In genomic region chr3:112973325-112974177, GRCh38 we compare ENCODE assay signal across 8 cellular contexts. TPM values are rescaled to one million over a fixed set of nuclear protein-coding genes. Genes with fewer than 3 reads are reported as not detected.
A peak's percentile ranks its signal among the peaks of the same experiment; 100 is the strongest.
DNase-seq lines count a peak whose midpoint lies in the region; ATAC-seq, FAIRE-seq and TF ChIP-seq lines count a peak whose summit lies in the region.

No MANE protein-coding gene starts in this region.

- no peak for TF ChIP-seq CTCF in right lobe of liver (IDR thresholded peaks at IDR 0.05)
- TF ChIP-seq CTCF in HepG2 (CRISPR knock-in tag; IDR thresholded peaks at IDR 0.05), result no peak

- intact Hi-C loops in right lobe of liver (cut with DNase I) (no loop called here), HepG2 (cut with micrococcal nuclease; ENCODE audit: unreplicated experiment) (no loop called here)

- no peak for TF ChIP-seq POLR2A in right lobe of liver (IDR thresholded peaks at IDR 0.05)
- TF ChIP-seq POLR2A in HepG2 (IDR thresholded peaks at IDR 0.05; ENCODE audit: insufficient read depth in 1 of 2, low read depth in 2 of 2, low read length in 2 of 2), result no peak

- peak overlapping the region in 2 of 3 donors; percentile 1 to 15 for H3K4me3 ChIP-seq in right lobe of liver
- H3K4me3 ChIP-seq in HepG2 (replicated peaks in 1 of 3; ENCODE audit: insufficient read depth in 1 of 3, low read depth in 2 of 3, low read length in 3 of 3), result no peak overlapping the region

- no peak overlapping the region for H2AFZ ChIP-seq in HepG2 (ENCODE audit: low read length)

- TF ChIP-seq RAD21 in HepG2 (CRISPR knock-in tag; IDR thresholded peaks at IDR 0.05), result no peak

- TF ChIP-seq EP300 in HepG2 (IDR thresholded peaks at IDR 0.05; ENCODE audit: low read depth in 2 of 2, low read length in 2 of 2), result no peak
- no peak for TF ChIP-seq EP300 in HepG2 (CRISPR knock-in tag; IDR thresholded peaks at IDR 0.05; ENCODE audit: borderline replicate concordance)

- no peaks in the 10 kb centered on the region for H3K79me2 ChIP-seq in HepG2 (ENCODE audit: insufficient read depth, low read length)

- H3K36me3 ChIP-seq in right lobe of liver (no peaks in the 10 kb centered on the region), HepG2 (replicated peaks in 1 of 2; ENCODE audit: control insufficient read depth in 1 of 2, insufficient read depth in 2 of 2, low read length in 2 of 2) (no peaks in the 10 kb centered on the region)

- H3K27me3 ChIP-seq in right lobe of liver (no peaks in the 10 kb centered on the region), HepG2 (ENCODE audit: control insufficient read depth in 1 of 2, insufficient read depth in 2 of 2, low read length in 2 of 2) (peaks cover 0 to 5% of the 10 kb centered on the region in 2 experiments; a peak in 1 of 5 replicates)

- no TSS peak for BruUV-seq in HepG2 (replicated peaks; lab: Mats Ljungman, UMichigan)

- H3K9ac ChIP-seq in HepG2 (ENCODE audit: insufficient read depth, low read depth, low read length), result no peak overlapping the region

- H4K20me1 ChIP-seq in HepG2 (ENCODE audit: insufficient read depth, low read length), result no peaks in the 10 kb centered on the region

- CTCF ChIA-PET in HepG2 (lab: Yijun Ruan, JAX; ENCODE audit: low intra/inter-chr PET ratio, low total read pairs), result no interaction called here

- ATAC-seq in right lobe of liver, result peak; percentile 29 to 64 (median 60)
- ATAC-seq in HepG2, result no peak
- peak; percentile 86 for ATAC-seq in HG03342 (IDR thresholded peaks at IDR 0.05; ENCODE audit: unreplicated experiment)

- H3K27ac ChIP-seq in right lobe of liver (peak overlapping the region in 2 of 3 donors; percentile 21 to 37), HepG2 (ENCODE audit: extremely low read length, insufficient read depth, low read length) (no peak overlapping the region)

- H3K4me1 ChIP-seq in right lobe of liver (no peaks in the 10 kb centered on the region), HepG2 (ENCODE audit: insufficient read depth, low read length) (no peaks in the 10 kb centered on the region)

- in situ Hi-C loops in HepG2 (cut with HindIII; ENCODE audit: extremely low pct_ligation_motif_present, low pct_unique_long_range_greater_than_20kb), result no loop called here

- H3K9me3 ChIP-seq in right lobe of liver (no peaks in the 10 kb centered on the region), HepG2 (ENCODE audit: low read length) (no peaks in the 10 kb centered on the region)

- POLR2A ChIA-PET in HepG2 (lab: Yijun Ruan, JAX), result no interaction called here

- 34% methylated on average over 5 of the region's 5 CpGs for WGBS in right lobe of liver (ENCODE audit: insufficient coverage, low coverage, low lambda C conversion rate, missing lambda C conversion rate)
- 22% methylated on average over 5 of the region's 5 CpGs for WGBS in HepG2 (ENCODE audit: low lambda C conversion rate)

- DNase-seq in right lobe of liver (no peak), HepG2 (ENCODE audit: low spot score) (no peak), amniotic stem cell (lab: John Stamatoyannopoulos, UW) (no peak), COLO829 (ENCODE audit: low spot score) (no peak), NCI-H82 (lab: John Stamatoyannopoulos, UW) (no peak)
- DNase-seq in activated CD8-positive, alpha-beta memory T cell treated with anti-CD3 and anti-CD28 coated beads, Interleukin-2, amount 50 U/mL, for 4 hours, result peak; percentile 38
- DNase-seq in stimulated activated CD4-positive, alpha-beta T cell treated with anti-CD3 and anti-CD28 coated beads, Interleukin-12 subunit alpha, Interleukin-12 subunit beta, amount 100 ng/mL, for 4 hours, result peak; percentile 28

- no peak for FAIRE-seq in HepG2 (lab: Jason Lieb, UNC)

- H3K4me2 ChIP-seq in HepG2 (ENCODE audit: low read depth, low read length), result no peak overlapping the region

TF ChIP-seq in HepG2, 621 proteins besides CTCF, POLR2A, EP300 and RAD21:
- TF ChIP-seq ZBTB37 (CRISPR knock-in tag; IDR thresholded peaks at IDR 0.05), result no peak
- TF ChIP-seq ZSCAN21 (CRISPR knock-in tag; IDR thresholded peaks at IDR 0.05; ENCODE audit: borderline replicate concordance), result no peak

RNA-seq across cellular contexts. Expression of gene CD200R1, which starts 1.4 kb away (rescaled TPM):
- total RNA-seq in right lobe of liver (1 to 10 TPM in 2 of 6 experiments, under 1 TPM in 4; 0.44 to 1.4 (median 0.86) TPM), HepG2 (2016; rRNA removed; fragmentation: Illumina TruSeq; extraction: Trizol) (not detected in 2 replicates)
- not detected in 2 replicates for total RNA-seq in HepG2 (2016; cell fraction: cytosol; rRNA removed; fragmentation: Illumina TruSeq; extraction: Trizol; ENCODE audit: low read depth)
- total RNA-seq in HepG2 (2016; cell fraction: insoluble cytoplasmic fraction; rRNA removed; fragmentation: Illumina TruSeq; extraction: Trizol), result not detected in 2 replicates
- total RNA-seq in HepG2 (2016; cell fraction: membrane; rRNA removed; fragmentation: Illumina TruSeq; extraction: Trizol), result not detected in 2 replicates
- not detected in 2 replicates for total RNA-seq in HepG2 (2016; cell fraction: nucleus; rRNA removed; fragmentation: Illumina TruSeq; extraction: Trizol)
- 0.04 and 0.05 TPM in 2 replicates for polyA plus RNA-seq in HepG2 (2011; rRNA removed)
- not detected in 2 replicates for polyA plus RNA-seq in HepG2 (2011; cell fraction: cytosol; rRNA removed)
- polyA plus RNA-seq in HepG2 (2011; cell fraction: nucleus; rRNA removed), result not detected in 2 replicates
- polyA plus RNA-seq in HepG2 (2012), result not detected in 2 replicates
- polyA plus RNA-seq in HepG2 (2016; cell fraction: cytosol; fragmentation: Illumina TruSeq; extraction: Trizol; ENCODE audit: low read depth), result not detected in 2 replicates
- polyA plus RNA-seq in HepG2 (2016; cell fraction: insoluble cytoplasmic fraction; fragmentation: Illumina TruSeq; extraction: Trizol; ENCODE audit: low read depth), result not detected in 2 replicates
- polyA plus RNA-seq in HepG2 (2016; cell fraction: membrane; fragmentation: Illumina TruSeq; extraction: Trizol; ENCODE audit: low read depth), result not detected in 2 replicates
- not detected in 2 replicates for polyA plus RNA-seq in HepG2 (2016; cell fraction: nucleus; fragmentation: Illumina TruSeq; extraction: Trizol; ENCODE audit: insufficient read depth, low read depth)
- polyA minus RNA-seq in HepG2 (2011; rRNA and poly(A)+ RNA removed; ENCODE audit: low replicate concordance), result not detected in 2 replicates
- polyA minus RNA-seq in HepG2 (2011; cell fraction: cytosol; rRNA and poly(A)+ RNA removed), result not detected in 2 replicates
- not detected in 2 replicates for polyA minus RNA-seq in HepG2 (2011; cell fraction: nucleus; rRNA and poly(A)+ RNA removed)

RNA-seq across cellular contexts. Expression of gene GTPBP8, which starts 17.2 kb away (rescaled TPM):
- 10 to 100 TPM in 2 of 6 experiments, 1 to 10 TPM in 4; 3.7 to 16.2 (median 7.5) TPM for total RNA-seq in right lobe of liver
- 16.7 and 26.7 TPM in 2 replicates for total RNA-seq in HepG2 (2016; rRNA removed; fragmentation: Illumina TruSeq; extraction: Trizol)
- total RNA-seq in HepG2 (2016; cell fraction: cytosol; rRNA removed; fragmentation: Illumina TruSeq; extraction: Trizol; ENCODE audit: low read depth), result 4.1 and 5.9 TPM in 2 replicates
- 18.2 and 28.9 TPM in 2 replicates for total RNA-seq in HepG2 (2016; cell fraction: insoluble cytoplasmic fraction; rRNA removed; fragmentation: Illumina TruSeq; extraction: Trizol)
- total RNA-seq in HepG2 (2016; cell fraction: membrane; rRNA removed; fragmentation: Illumina TruSeq; extraction: Trizol), result 7.1 and 9.6 TPM in 2 replicates
- total RNA-seq in HepG2 (2016; cell fraction: nucleus; rRNA removed; fragmentation: Illumina TruSeq; extraction: Trizol), result 11.9 and 13.8 TPM in 2 replicates
- polyA plus RNA-seq in HepG2 (2011; rRNA removed), result 9.1 and 12.5 TPM in 2 replicates
- polyA plus RNA-seq in HepG2 (2011; cell fraction: cytosol; rRNA removed), result 13.0 and 18.4 TPM in 2 replicates
- polyA plus RNA-seq in HepG2 (2011; cell fraction: nucleus; rRNA removed), result 17.1 and 17.4 TPM in 2 replicates
- polyA plus RNA-seq in HepG2 (2012), result 10.1 and 10.3 TPM in 2 replicates
- polyA plus RNA-seq in HepG2 (2016; cell fraction: cytosol; fragmentation: Illumina TruSeq; extraction: Trizol; ENCODE audit: low read depth), result 4.4 and 5.3 TPM in 2 replicates
- polyA plus RNA-seq in HepG2 (2016; cell fraction: insoluble cytoplasmic fraction; fragmentation: Illumina TruSeq; extraction: Trizol; ENCODE audit: low read depth), result 21.6 and 26.4 TPM in 2 replicates
- 6.3 and 6.8 TPM in 2 replicates for polyA plus RNA-seq in HepG2 (2016; cell fraction: membrane; fragmentation: Illumina TruSeq; extraction: Trizol; ENCODE audit: low read depth)
- 12.4 and 13.5 TPM in 2 replicates for polyA plus RNA-seq in HepG2 (2016; cell fraction: nucleus; fragmentation: Illumina TruSeq; extraction: Trizol; ENCODE audit: insufficient read depth, low read depth)
- 38.5 and 39.1 TPM in 2 replicates for polyA minus RNA-seq in HepG2 (2011; rRNA and poly(A)+ RNA removed; ENCODE audit: low replicate concordance)
- 8.9 and 9.7 TPM in 2 replicates for polyA minus RNA-seq in HepG2 (2011; cell fraction: cytosol; rRNA and poly(A)+ RNA removed)
- polyA minus RNA-seq in HepG2 (2011; cell fraction: nucleus; rRNA and poly(A)+ RNA removed), result 29.7 and 32.4 TPM in 2 replicates

Comparison
In these comparisons a context has a peak if more than half of its experiments do, and no peak if none do; other contexts are left out.
1. H3K4me3 ChIP-seq: peak in right lobe of liver (2 of 3); none in HepG2 (0 of 3).
2. DNase-seq: peak in activated CD8-positive, alpha-beta memory T cell treated with anti-CD3 and anti-CD28 coated beads, Interleukin-2, amount 50 U/mL, for 4 hours (single experiment) and stimulated activated CD4-positive, alpha-beta T cell treated with anti-CD3 and anti-CD28 coated beads, Interleukin-12 subunit alpha, Interleukin-12 subunit beta, amount 100 ng/mL, for 4 hours (single experiment); none in right lobe of liver (0 of 3), HepG2 (single experiment), amniotic stem cell (single experiment), COLO829 (single experiment) and NCI-H82 (single experiment).